ENCODE assay signal across 24 cellular contexts in genomic region chr13:30821421-30821820, GRCh38.
"Had no signal": no experiment of that assay in that cellular context is flagged by ENCODE, and none has a peak within 500 bp of the region (broad histone marks: within the 10 kb centered on the region; RNA-seq: fewer than 3 reads in every experiment).

No MANE protein-coding gene starts in this region.

- H3K27me3 ChIP-seq: ovary, sigmoid colon, testis, tibial artery had no signal

- DNase-seq: dorsolateral prefrontal cortex; effector CD8-positive, alpha-beta T cell; endodermal cell; erythroblast; esophagus squamous epithelium; head of caudate nucleus; left cardiac atrium; left lung; naive thymus-derived CD8-positive, alpha-beta T cell; nephron progenitor cell; occipital lobe; ovary; posterior cingulate gyrus; psoas muscle; right cardiac atrium; spleen; stimulated activated CD4-positive, alpha-beta T cell treated with anti-CD3 and anti-CD28 coated beads, Interleukin-4, amount 100 ng/mL, for 4 hours; stimulated activated naive CD8-positive, alpha-beta T cell treated with anti-CD3 and anti-CD28 coated beads, Interleukin-15, Interleukin-2, amounts not matched to agents 100 U/mL and 50 U/mL, for 24 hours; substantia nigra; testis; tibial artery had no signal

- H3K36me3 ChIP-seq: esophagus squamous epithelium, left lung, ovary, sigmoid colon, spleen, tibial artery had no signal

- H3K27ac ChIP-seq: dorsolateral prefrontal cortex, ovary, psoas muscle, sigmoid colon, spleen, testis, tibial artery had no signal

- H3K4me1 ChIP-seq: psoas muscle, testis had no signal

- H3K4me3 ChIP-seq: dorsolateral prefrontal cortex, esophagus squamous epithelium, left lung, ovary, psoas muscle, sigmoid colon, spleen, testis, tibial artery had no signal

- H3K36me3 Mint-ChIP-seq: naive thymus-derived CD8-positive, alpha-beta T cell; stimulated activated memory B cell treated with anti-CD40 and anti-IgM and Interleukin-4, amounts not matched to agents 10 μg/mL and 1 μg/mL and 100 μg/mL, for 72 hours; type B pancreatic cell had no signal

- H3K9me3 Mint-ChIP-seq: endodermal cell; naive thymus-derived CD8-positive, alpha-beta T cell; nephron progenitor cell; stimulated activated memory B cell treated with anti-CD40 and anti-IgM and Interleukin-4, amounts not matched to agents 10 μg/mL and 1 μg/mL and 100 μg/mL, for 72 hours had no signal

- H3K9me3 ChIP-seq: esophagus squamous epithelium, left lung, ovary, psoas muscle, sigmoid colon, spleen, testis, tibial artery had no signal

- H3K27ac Mint-ChIP-seq: endodermal cell; naive thymus-derived CD8-positive, alpha-beta T cell; nephron progenitor cell; stimulated activated memory B cell treated with anti-CD40 and anti-IgM and Interleukin-4, amounts not matched to agents 10 μg/mL and 1 μg/mL and 100 μg/mL, for 72 hours; type B pancreatic cell had no signal

- H3K4me3 Mint-ChIP-seq: endodermal cell; naive thymus-derived CD8-positive, alpha-beta T cell; nephron progenitor cell; stimulated activated memory B cell treated with anti-CD40 and anti-IgM and Interleukin-4, amounts not matched to agents 10 μg/mL and 1 μg/mL and 100 μg/mL, for 72 hours; type B pancreatic cell had no signal

- ATAC-seq: left cardiac atrium; left lung; naive thymus-derived CD8-positive, alpha-beta T cell; psoas muscle; right cardiac atrium; stimulated activated memory B cell treated with anti-CD40 and anti-IgM and Interleukin-4, amounts not matched to agents 10 μg/mL and 1 μg/mL and 100 μg/mL, for 72 hours; stimulated activated naive CD8-positive, alpha-beta T cell treated with anti-CD3 and anti-CD28 coated beads, Interleukin-15, Interleukin-2, amounts not matched to agents 100 U/mL and 50 U/mL, for 24 hours had no signal
